23 cellular contexts compared by ENCODE assay signal in the genomic region with DNA sequence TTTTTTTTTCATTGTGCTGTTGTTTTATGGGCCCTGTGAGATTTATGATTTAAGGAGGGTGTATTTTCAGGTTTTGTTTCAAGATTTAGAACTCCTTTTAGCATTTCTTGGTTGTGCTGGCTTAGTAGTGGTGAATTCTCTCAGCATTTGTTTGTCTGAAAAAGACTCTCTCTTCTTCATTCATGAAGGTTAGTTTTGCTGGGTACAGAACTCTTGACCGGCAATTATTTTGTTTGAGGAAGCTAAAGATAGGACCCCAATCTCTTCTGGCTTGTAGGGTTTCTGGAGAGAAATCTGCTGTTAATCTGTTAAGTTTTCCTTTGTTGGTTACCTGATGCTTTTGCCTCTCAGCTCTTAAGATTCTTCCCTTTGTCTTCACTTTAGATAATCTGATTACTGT. TPM values are rescaled to one million over a fixed set of nuclear protein-coding genes. Genes with fewer than 3 reads are reported as not detected.
DNase-seq lines count a peak whose midpoint lies in the region; ATAC-seq, FAIRE-seq and TF ChIP-seq lines count a peak whose summit lies in the region.
"Had no signal": no experiment of that assay in that cellular context is flagged by ENCODE, and none has a peak within 500 bp of the region (broad histone marks: within the 10 kb centered on the region; RNA-seq: fewer than 3 reads in every experiment).

No MANE protein-coding gene starts in this region.

- peaks cover 39% of the 10 kb centered on the region for H3K36me3 ChIP-seq in endodermal cell (ENCODE audit: control insufficient read depth, insufficient read depth, low read length)

- H3K27me3 ChIP-seq in endodermal cell (ENCODE audit: control insufficient read depth, insufficient read depth, low read length, poor library complexity, severe bottlenecking), result no peaks in the 10 kb centered on the region
- H3K27me3 ChIP-seq: BLaER1 had no signal

- DNase-seq in activated T-cell treated with anti-CD3 and anti-CD28 coated beads, Interleukin-2, amount 50 U/mL, for 72 hours, result no peak
- no peak for DNase-seq in activated T-cell treated with anti-CD3 and anti-CD28 coated beads, Interleukin-2, amount 50 U/mL, for 4 hours
- DNase-seq in GM18507 (ENCODE audit: extremely low spot score, insufficient read length, low read depth), result no peak
- DNase-seq in endodermal cell, result no peak
- DNase-seq in cardiac septum (ENCODE audit: low spot score), result no peak
- DNase-seq: Caco-2; CD4-positive, CD25-positive, alpha-beta regulatory T cell; CD8-positive, alpha-beta T cell; DMS153; DND-41; GM23248; H7; HCEC 1CT had no signal

- H3K4me1 Mint-ChIP-seq in activated T-cell treated with anti-CD3 and anti-CD28 coated beads, Interleukin-2, amount 50 U/mL, for 72 hours (ENCODE audit: low read depth), result peaks cover 16% of the 10 kb centered on the region
- peaks cover 21% of the 10 kb centered on the region for H3K4me1 Mint-ChIP-seq in activated T-cell treated with anti-CD3 and anti-CD28 coated beads, Interleukin-2, amount 50 U/mL, for 4 hours (ENCODE audit: low read depth)
- H3K4me1 Mint-ChIP-seq in endodermal cell, result no peaks in the 10 kb centered on the region

- FAIRE-seq in GM18507 (lab: Jason Lieb, UNC), result peak; percentile 38
- FAIRE-seq: A204.1, G401.6, GM12892, GM19239, H1 had no signal

- peak overlapping the region; percentile 41 for H3K27ac Mint-ChIP-seq in activated T-cell treated with anti-CD3 and anti-CD28 coated beads, Interleukin-2, amount 50 U/mL, for 72 hours
- H3K27ac Mint-ChIP-seq in endodermal cell, result no peak overlapping the region
- H3K27ac Mint-ChIP-seq: B cell; CD4-positive, CD25-positive, alpha-beta regulatory T cell; CD8-positive, alpha-beta T cell had no signal

- no peak overlapping the region for H3K9ac ChIP-seq in endodermal cell (ENCODE audit: extremely low read depth, low read length, poor library complexity, severe bottlenecking)
- H3K9ac ChIP-seq: BLaER1, GM23248 had no signal

- peak overlapping the region; percentile 59 for H3K4me3 ChIP-seq in endodermal cell (ENCODE audit: low read length)
- H3K4me3 ChIP-seq: BLaER1, GM23248 had no signal

- no peak overlapping the region for H3K27ac ChIP-seq in endodermal cell (ENCODE audit: low read depth, low read length)
- H3K27ac ChIP-seq: 22Rv1, BLaER1, C4-2B, GM23248 had no signal

- no peak for TF ChIP-seq CTCF in endodermal cell (conservative IDR thresholded peaks at IDR 0.05)

- WGBS in endodermal cell (ENCODE audit: insufficient coverage in 1 of 2, insufficient read length in 1 of 2), 2 experiments, result 85% methylated on average over 1 of the region's 1 CpG; no CpG with 5 or more reads in 1 of the 2 experiments

- peaks cover 4 to 11% of the 10 kb centered on the region in 2 donors for H3K9me3 Mint-ChIP-seq in activated T-cell treated with anti-CD3 and anti-CD28 coated beads, Interleukin-2, amount 50 U/mL, for 72 hours
- peaks cover 6% of the 10 kb centered on the region for H3K9me3 Mint-ChIP-seq in activated T-cell treated with anti-CD3 and anti-CD28 coated beads, Interleukin-2, amount 50 U/mL, for 4 hours
- H3K9me3 Mint-ChIP-seq in endodermal cell, result peaks cover 42% of the 10 kb centered on the region

- intact Hi-C loops in cardiac septum (cut with DNase I), result no loop called here

- ATAC-seq in activated T-cell treated with anti-CD3 and anti-CD28 coated beads, Interleukin-2, amount 50 U/mL, for 72 hours (replicated peaks in 1 of 2), result no peak
- ATAC-seq in activated T-cell treated with anti-CD3 and anti-CD28 coated beads, Interleukin-2, amount 50 U/mL, for 4 hours, result no peak
- no peak for ATAC-seq in HG02623 (IDR thresholded peaks at IDR 0.05; ENCODE audit: unreplicated experiment)
- ATAC-seq: CD8-positive, alpha-beta T cell had no signal

- no peaks in the 10 kb centered on the region for H3K27me3 Mint-ChIP-seq in activated T-cell treated with anti-CD3 and anti-CD28 coated beads, Interleukin-2, amount 50 U/mL, for 72 hours (ENCODE audit: low read depth)
- H3K27me3 Mint-ChIP-seq in activated T-cell treated with anti-CD3 and anti-CD28 coated beads, Interleukin-2, amount 50 U/mL, for 4 hours (ENCODE audit: low read depth), result no peaks in the 10 kb centered on the region
- no peaks in the 10 kb centered on the region for H3K27me3 Mint-ChIP-seq in endodermal cell (ENCODE audit: insufficient read depth)
- H3K27me3 Mint-ChIP-seq: B cell; CD4-positive, CD25-positive, alpha-beta regulatory T cell had no signal

- H3K36me3 Mint-ChIP-seq in activated T-cell treated with anti-CD3 and anti-CD28 coated beads, Interleukin-2, amount 50 U/mL, for 72 hours (ENCODE audit: insufficient read depth in 2 of 2), result peaks cover 17 to 25% of the 10 kb centered on the region in 2 donors
- peaks cover 31% of the 10 kb centered on the region for H3K36me3 Mint-ChIP-seq in activated T-cell treated with anti-CD3 and anti-CD28 coated beads, Interleukin-2, amount 50 U/mL, for 4 hours (ENCODE audit: insufficient read depth)
- H3K36me3 Mint-ChIP-seq in endodermal cell (ENCODE audit: low read depth), result peaks cover 84% of the 10 kb centered on the region

- H3K9me3 ChIP-seq in endodermal cell (ENCODE audit: control insufficient read depth, low read length), result peaks cover 49% of the 10 kb centered on the region

- no peak overlapping the region for H3K4me3 Mint-ChIP-seq in activated T-cell treated with anti-CD3 and anti-CD28 coated beads, Interleukin-2, amount 50 U/mL, for 72 hours
- no peak overlapping the region for H3K4me3 Mint-ChIP-seq in activated T-cell treated with anti-CD3 and anti-CD28 coated beads, Interleukin-2, amount 50 U/mL, for 4 hours
- no peak overlapping the region for H3K4me3 Mint-ChIP-seq in endodermal cell
- H3K4me3 Mint-ChIP-seq: B cell; CD4-positive, CD25-positive, alpha-beta regulatory T cell; CD8-positive, alpha-beta T cell had no signal

- H3K4me1 ChIP-seq in endodermal cell (ENCODE audit: control insufficient read depth, insufficient read depth, low read length), result no peaks in the 10 kb centered on the region
- H3K4me1 ChIP-seq: Caco-2 had no signal

RNA-seq across cellular contexts. Expression of gene LYSMD4, which starts 46.9 kb away (rescaled TPM):
- 10 to 100 TPM in 1 of 2 donors, 1 to 10 TPM in 1; 9.7 to 11.7 TPM for total RNA-seq in activated T-cell treated with anti-CD3 and anti-CD28 coated beads, Interleukin-2, amount 50 U/mL, for 72 hours
- 1 to 10 TPM; 4.5 to 6.2 (median 5.5) TPM for total RNA-seq in activated T-cell treated with anti-CD3 and anti-CD28 coated beads, Interleukin-2, amount 50 U/mL, for 4 hours
- 10 to 100 TPM in 1 of 2 donors, 1 to 10 TPM in 1; 8.9 to 12.6 TPM for total RNA-seq in endodermal cell
- polyA plus RNA-seq in endodermal cell (2013, experiment 1 of 2), result 11.5 TPM
- 11.0 TPM for polyA plus RNA-seq in endodermal cell (2013, experiment 2 of 2)
- total RNA-seq in cardiac septum, result 12.7 TPM
